Comparison of ENCODE assay signal across 1 cellular context in genomic region chr6:37172991-37173572, GRCh38.
TF ChIP-seq lines count a peak whose summit lies in the region.

No MANE protein-coding gene starts in this region.

TF ChIP-seq in K562, 482 proteins besides CTCF, POLR2A, EP300 and RAD21 (continued from another document and continues in another):
- TF ChIP-seq ZMIZ1 (IDR thresholded peaks at IDR 0.05; ENCODE audit: low read depth in 2 of 2, low read length in 2 of 2) (no peak), MYC (IDR thresholded peaks at IDR 0.05; ENCODE audit: low read depth, low read length) (0 out of 2 replicates have a peak, but pooled peaks have one; percentile 12), MYC (CRISPR knock-in tag; IDR thresholded peaks at IDR 0.05; ENCODE audit: borderline replicate concordance, low read depth) (no peak), ATF7 (IDR thresholded peaks at IDR 0.05) (no peak), TCF15 (CRISPR knock-in tag; IDR thresholded peaks at IDR 0.05) (no peak), ZNF212 (CRISPR knock-in tag; IDR thresholded peaks at IDR 0.05) (no peak), ZNF224 (CRISPR knock-in tag; IDR thresholded peaks at IDR 0.05) (no peak), BACH1 (tag; IDR thresholded peaks at IDR 0.05) (peak; percentile 38; the same call in 1 of the 2 replicates), PATZ1 (CRISPR knock-in tag; IDR thresholded peaks at IDR 0.05; ENCODE audit: borderline replicate concordance) (no peak; the same call in 1 of the 2 replicates), DNMT1 (IDR thresholded peaks at IDR 0.05) (no peak), ESRRA (IDR thresholded peaks at IDR 0.05; ENCODE audit: borderline replicate concordance, low read depth) (no peak), TRIM25 (IDR thresholded peaks at IDR 0.05; ENCODE audit: borderline replicate concordance) (no peak), ZBTB40 (IDR thresholded peaks at IDR 0.05) (no peak), ZBTB40 (CRISPR knock-in tag; IDR thresholded peaks at IDR 0.05) (no peak), IRF2 (CRISPR knock-in tag; IDR thresholded peaks at IDR 0.05) (no peak), HNRNPH1 (optimal IDR thresholded peaks at IDR 0.05; ENCODE audit: low read depth, low read length) (no peak), ZFP30 (CRISPR knock-in tag; IDR thresholded peaks at IDR 0.05; ENCODE audit: borderline replicate concordance) (no peak), MEIS2 (IDR thresholded peaks at IDR 0.05; ENCODE audit: partially characterized antibody) (peak; percentile 85), PBX2 (CRISPR knock-in tag; IDR thresholded peaks at IDR 0.05; ENCODE audit: low read depth) (no peak), PBX2 (tag; conservative IDR thresholded peaks at IDR 0.05; ENCODE audit: low read depth) (peak; percentile 83), NR2C2 (CRISPR knock-in tag; IDR thresholded peaks at IDR 0.05) (no peak), NR2C2 (tag; IDR thresholded peaks at IDR 0.05) (no peak), CXXC5 (CRISPR knock-in tag; IDR thresholded peaks at IDR 0.05) (no peak), KDM2B (CRISPR knock-in tag; IDR thresholded peaks at IDR 0.05) (no peak), CBFA2T3 (IDR thresholded peaks at IDR 0.05) (no peak), NFE2L1 (tag; IDR thresholded peaks at IDR 0.05; ENCODE audit: borderline replicate concordance, low read depth) (no peak), ZC3H11A (IDR thresholded peaks at IDR 0.05; ENCODE audit: low read depth, low read length) (no peak), NFXL1 (CRISPR knock-in tag; IDR thresholded peaks at IDR 0.05) (no peak), HNRNPL (IDR thresholded peaks at IDR 0.05; ENCODE audit: low read depth, low read length) (no peak), ZNF551 (CRISPR knock-in tag; IDR thresholded peaks at IDR 0.05) (no peak), NFIX (CRISPR knock-in tag; IDR thresholded peaks at IDR 0.05; ENCODE audit: low read depth) (no peak), RNF2 (IDR thresholded peaks at IDR 0.05) (no peak), ETV5 (CRISPR knock-in tag; IDR thresholded peaks at IDR 0.05; ENCODE audit: low read depth) (no peak), ARID3B (CRISPR knock-in tag; IDR thresholded peaks at IDR 0.05; ENCODE audit: borderline replicate concordance) (no peak), ZSCAN32 (CRISPR knock-in tag; IDR thresholded peaks at IDR 0.05) (0 out of 2 replicates have a peak, but pooled peaks have one; percentile 9), TEAD2 (tag; IDR thresholded peaks at IDR 0.05) (no peak), TAL1 (IDR thresholded peaks at IDR 0.05) (no peak), CHD1 (IDR thresholded peaks at IDR 0.05; ENCODE audit: low read length) (peak; percentile 81)
